Comparison of ENCODE assay signal across 18 cellular contexts in the genomic region with DNA sequence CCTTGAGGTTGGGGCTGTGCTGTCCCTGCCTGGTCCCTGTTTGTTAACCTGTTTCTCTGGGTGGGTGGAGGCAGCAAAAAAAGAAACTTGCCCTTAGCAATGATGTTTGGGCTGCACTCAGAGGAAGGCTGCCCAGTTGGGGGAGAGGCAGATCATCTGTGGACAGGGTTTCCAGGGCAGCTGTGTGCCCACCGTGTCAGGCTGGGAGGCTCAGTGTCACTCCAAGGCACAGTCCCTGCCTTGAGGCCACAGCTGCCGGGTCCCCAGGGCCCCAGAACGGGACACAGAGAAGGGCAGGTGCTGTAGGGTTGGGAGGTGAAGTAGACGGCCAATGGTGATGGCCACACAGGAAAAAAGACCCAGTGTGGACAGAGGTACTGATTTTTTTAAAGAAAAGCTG. TPM values are rescaled to one million over a fixed set of nuclear protein-coding genes. Genes with fewer than 3 reads are reported as not detected.
"Had no signal": no experiment of that assay in that cellular context is flagged by ENCODE, and none has a peak within 500 bp of the region (broad histone marks: within the 10 kb centered on the region; RNA-seq: fewer than 3 reads in every experiment).

No MANE protein-coding gene starts in this region.

- H3K27ac ChIP-seq: colonic mucosa, foreskin keratinocyte, left lung, lower lobe of right lung, psoas muscle, right lobe of liver had no signal

- H3K27me3 ChIP-seq: colonic mucosa, foreskin keratinocyte, left lung, right lobe of liver, tibial artery had no signal

- H3K27ac Mint-ChIP-seq: immature natural killer cell; memory B cell; natural killer cell treated with Interleukin-12 subunit alpha and Interleukin-12 subunit beta and Interleukin-15 and Interleukin-18, amount 100 ng/mL, for 72 hours had no signal

- ATAC-seq: foreskin keratinocyte; left lung; lower lobe of right lung; natural killer cell treated with Interleukin-12 subunit alpha and Interleukin-12 subunit beta and Interleukin-15 and Interleukin-18, amount 100 ng/mL, for 72 hours; psoas muscle; right lobe of liver had no signal

- H3K4me1 ChIP-seq: foreskin keratinocyte had no signal

- H3K36me3 Mint-ChIP-seq: immature natural killer cell; memory B cell; natural killer cell treated with Interleukin-12 subunit alpha and Interleukin-12 subunit beta and Interleukin-15 and Interleukin-18, amount 100 ng/mL, for 72 hours had no signal

- H3K9me3 ChIP-seq: colonic mucosa, left lung, lower lobe of right lung, psoas muscle, right lobe of liver, tibial artery had no signal

- DNase-seq: colonic mucosa; dermis blood vessel endothelial cell; erythroblast; foreskin keratinocyte; immature natural killer cell; left lung; lower lobe of right lung; midbrain; psoas muscle; retina; stimulated activated CD4-positive, alpha-beta T cell treated with anti-CD3 and anti-CD28 coated beads, Interleukin-12 subunit alpha, Interleukin-12 subunit beta, amount 100 ng/mL, for 4 hours; stimulated activated naive CD4-positive, alpha-beta T cell treated with Interleukin-2 at 50 U/mL for 16 hours; tibial artery had no signal

- H3K36me3 ChIP-seq: colonic mucosa, left lung, lower lobe of right lung, right lobe of liver had no signal

- H3K4me3 Mint-ChIP-seq: immature natural killer cell; memory B cell; natural killer cell treated with Interleukin-12 subunit alpha and Interleukin-12 subunit beta and Interleukin-15 and Interleukin-18, amount 100 ng/mL, for 72 hours had no signal

- H3K9me3 Mint-ChIP-seq: immature natural killer cell; memory B cell; natural killer cell treated with Interleukin-12 subunit alpha and Interleukin-12 subunit beta and Interleukin-15 and Interleukin-18, amount 100 ng/mL, for 72 hours had no signal

- FAIRE-seq: endothelial cell of umbilical vein, keratinocyte had no signal

- H3K4me3 ChIP-seq: colonic mucosa, left lung, lower lobe of right lung, psoas muscle, right lobe of liver, tibial artery had no signal

RNA-seq across cellular contexts. Expression of gene IL34, which starts 3.9 kb away (rescaled TPM):
- polyA plus RNA-seq: immature natural killer cell had no signal

RNA-seq across cellular contexts. Expression of gene MTSS2, which starts 35.6 kb away (rescaled TPM):
- polyA plus RNA-seq: immature natural killer cell had no signal
